8 cellular contexts compared by ENCODE assay signal in the genomic region with DNA sequence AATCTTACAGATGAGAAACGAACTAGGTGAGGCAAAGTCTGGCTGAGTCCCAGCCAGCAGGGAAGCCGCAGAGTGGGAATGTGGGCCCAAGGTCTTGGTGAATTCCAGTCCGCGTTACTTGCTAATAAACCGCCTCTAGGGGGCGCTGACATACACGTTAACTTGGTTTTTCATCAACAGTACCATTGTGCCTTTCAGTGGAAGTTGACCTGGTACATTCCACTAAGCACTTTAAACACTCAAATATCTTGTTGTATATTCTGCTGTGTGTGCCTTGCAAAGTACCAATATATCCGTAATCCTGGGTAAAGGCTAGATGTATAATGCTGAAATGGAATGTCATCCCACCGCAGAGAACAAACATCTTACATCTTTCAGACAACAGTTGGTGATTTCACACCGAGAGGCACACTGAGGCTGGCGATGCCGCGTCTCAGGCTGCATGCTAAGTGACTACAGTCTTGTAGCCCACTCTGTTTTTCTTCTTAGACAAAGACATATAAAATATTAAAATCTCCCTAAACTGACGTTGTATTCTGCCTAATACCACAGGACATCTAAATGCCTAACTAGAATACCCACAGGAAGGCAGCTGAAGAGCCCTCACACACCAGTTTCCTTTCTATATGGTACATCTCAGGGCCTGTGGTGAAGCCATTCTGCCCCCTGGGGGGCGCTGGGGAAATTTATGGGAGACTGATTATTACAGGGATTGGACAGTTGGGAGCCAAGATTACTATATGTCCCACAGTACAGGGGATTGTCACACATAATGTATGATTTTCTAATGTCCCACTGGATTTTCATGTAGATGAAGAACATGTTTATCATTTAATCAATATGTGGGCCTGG. TPM values are rescaled to one million over a fixed set of nuclear protein-coding genes. Genes with fewer than 3 reads are reported as not detected.
DNase-seq lines count a peak whose midpoint lies in the region; ATAC-seq and TF ChIP-seq lines count a peak whose summit lies in the region.

No MANE protein-coding gene starts in this region.

- H3K4me1 Mint-ChIP-seq in activated T-helper 2 cell treated with anti-CD3 and anti-CD28 coated beads, Interferon-gamma antibody, Interleukin-2, Interleukin-4, amounts not matched to agents 10 μg/mL and 5 μg/mL and 100 μg/mL, durations not matched to agents 14 hours and 24 hours and 36 hours (ENCODE audit: low read depth): no peaks in the 10 kb centered on the region

- DNase-seq in NCI-H524 (lab: John Stamatoyannopoulos, UW): peak; percentile 22 to 65
- DNase-seq in NCI-H524 treated with DMSO at 0.1 percent for 48 hours (lab: John Stamatoyannopoulos, UW): no peak
- DNase-seq in Jurkat, Clone E6-1 (ENCODE audit: low read depth, low spot score): peak; percentile 73
- peak; percentile 85 for DNase-seq in RPMI8226
- peak; percentile 41 for DNase-seq in activated T-helper 2 cell treated with anti-CD3 and anti-CD28 coated beads, Interferon-gamma antibody, Interleukin-2, Interleukin-4, amounts not matched to agents 10 μg/mL and 5 μg/mL and 100 μg/mL, durations not matched to agents 14 hours and 24 hours and 36 hours (ENCODE audit: low spot score)
- peak; percentile 34 to 77 for DNase-seq in foreskin fibroblast
- peak; percentile 80 for DNase-seq in omental fat pad (ENCODE audit: low spot score)
- peak; percentile 94 for DNase-seq in testis

- peaks cover 38% of the 10 kb centered on the region for H3K36me3 Mint-ChIP-seq in activated T-helper 2 cell treated with anti-CD3 and anti-CD28 coated beads, Interferon-gamma antibody, Interleukin-2, Interleukin-4, amounts not matched to agents 10 μg/mL and 5 μg/mL and 100 μg/mL, durations not matched to agents 14 hours and 24 hours and 36 hours (ENCODE audit: low read depth)

- intact Hi-C loops in activated T-helper 2 cell treated with anti-CD3 and anti-CD28 coated beads, Interferon-gamma antibody, Interleukin-2, Interleukin-4, amounts not matched to agents 10 μg/mL and 5 μg/mL and 100 μg/mL, durations not matched to agents 14 hours and 24 hours and 36 hours (cut with micrococcal nuclease): loop anchor here (1.0 to 10.0 kb wide), 3 partner anchors 62 to 294 kb away; a partner anchor contains a TSS
- intact Hi-C loops in testis (cut with DNase I; ENCODE audit: low total_unique reads): loop anchor here (5.0 kb wide), 1 partner anchor 300 kb away; no protein-coding TSS in a partner anchor

- H3K27me3 Mint-ChIP-seq in activated T-helper 2 cell treated with anti-CD3 and anti-CD28 coated beads, Interferon-gamma antibody, Interleukin-2, Interleukin-4, amounts not matched to agents 10 μg/mL and 5 μg/mL and 100 μg/mL, durations not matched to agents 14 hours and 24 hours and 36 hours (ENCODE audit: low read depth): no peaks in the 10 kb centered on the region

- H3K27me3 ChIP-seq in testis: no peaks in the 10 kb centered on the region

- peak; percentile 79 for TF ChIP-seq CTCF in foreskin fibroblast (IDR thresholded peaks at IDR 0.05; ENCODE audit: low read depth, low read length)
- TF ChIP-seq CTCF in omental fat pad (IDR thresholded peaks at IDR 0.05): no peak
- TF ChIP-seq CTCF in testis (IDR thresholded peaks at IDR 0.05): peak; percentile 14 to 77 (median 58)

- no peak overlapping the region for H3K4me3 Mint-ChIP-seq in activated T-helper 2 cell treated with anti-CD3 and anti-CD28 coated beads, Interferon-gamma antibody, Interleukin-2, Interleukin-4, amounts not matched to agents 10 μg/mL and 5 μg/mL and 100 μg/mL, durations not matched to agents 14 hours and 24 hours and 36 hours (ENCODE audit: low read depth)

- no peaks in the 10 kb centered on the region for H3K4me1 ChIP-seq in testis

- H3K27ac ChIP-seq in testis: no peak overlapping the region

- no peak overlapping the region for H3K4me3 ChIP-seq in Jurkat, Clone E6-1 (ENCODE audit: low read length)
- H3K4me3 ChIP-seq in foreskin fibroblast (ENCODE audit: low read depth in 1 of 2, low read length in 2 of 2) (no peak overlapping the region), testis (no peak overlapping the region)

- H3K9me3 Mint-ChIP-seq in activated T-helper 2 cell treated with anti-CD3 and anti-CD28 coated beads, Interferon-gamma antibody, Interleukin-2, Interleukin-4, amounts not matched to agents 10 μg/mL and 5 μg/mL and 100 μg/mL, durations not matched to agents 14 hours and 24 hours and 36 hours: no peaks in the 10 kb centered on the region

- H3K9me3 ChIP-seq in testis: no peaks in the 10 kb centered on the region

- H3K27ac Mint-ChIP-seq in activated T-helper 2 cell treated with anti-CD3 and anti-CD28 coated beads, Interferon-gamma antibody, Interleukin-2, Interleukin-4, amounts not matched to agents 10 μg/mL and 5 μg/mL and 100 μg/mL, durations not matched to agents 14 hours and 24 hours and 36 hours: no peak overlapping the region

- H3K36me3 ChIP-seq in testis (ENCODE audit: low read depth, missing control alignments): no peaks in the 10 kb centered on the region

- TF ChIP-seq POLR2A in testis (IDR thresholded peaks at IDR 0.05): no peak

- 60 to 62% methylated on average over 15 of the region's 15 CpGs for WGBS in testis, 2 donors

- no peak for ATAC-seq in omental fat pad (ENCODE audit: low FRiP score)

RNA-seq across cellular contexts. Expression of a gene that starts 49.2 kb away (rescaled TPM):
- 11.3 TPM for polyA plus RNA-seq in Jurkat, Clone E6-1 (2012; ENCODE audit: insufficient read depth, insufficient read length)
- 8.9 and 9.1 TPM in 2 replicates for total RNA-seq in activated T-helper 2 cell treated with anti-CD3 and anti-CD28 coated beads, Interferon-gamma antibody, Interleukin-2, Interleukin-4, amounts not matched to agents 10 μg/mL and 5 μg/mL and 100 μg/mL, durations not matched to agents 14 hours and 24 hours and 36 hours
- total RNA-seq in omental fat pad (10 to 100 TPM; 32.8 to 98.4 (median 63.2) TPM), testis (10 to 100 TPM; 14.6 to 26.6 TPM)
- 20.2 TPM for polyA plus RNA-seq in testis (ENCODE audit: insufficient read depth, low read depth, low replicate concordance)

Comparison
In these comparisons a context has a peak if more than half of its experiments do, and no peak if none do; other contexts are left out.
1. CTCF ChIP-seq: peak in foreskin fibroblast (single experiment) and testis (3 of 3); none in omental fat pad (0 of 3).